23 cellular contexts compared by ENCODE assay signal in genomic region chr10:25014579-25014978, GRCh38. TPM values are rescaled to one million over a fixed set of nuclear protein-coding genes. Genes with fewer than 3 reads are reported as not detected.
DNase-seq lines count a peak whose midpoint lies in the region; ATAC-seq and TF ChIP-seq lines count a peak whose summit lies in the region.
"Had no signal": no experiment of that assay in that cellular context is flagged by ENCODE, and none has a peak within 500 bp of the region (broad histone marks: within the 10 kb centered on the region; RNA-seq: fewer than 3 reads in every experiment).

No MANE protein-coding gene starts in this region.

- CTCF ChIA-PET in CD4-positive, alpha-beta T cell (lab: Charles Lee) = no interaction called here

- ATAC-seq in CD4-positive, alpha-beta T cell (ENCODE audit: poor library complexity) = no peak
- no peak for ATAC-seq in central memory CD8-positive, alpha-beta T cell (replicated peaks; ENCODE audit: extremely low read depth, poor library complexity, severe bottlenecking)
- no peak for ATAC-seq in HG03045 (IDR thresholded peaks at IDR 0.05; ENCODE audit: unreplicated experiment)
- ATAC-seq in GM21526 (IDR thresholded peaks at IDR 0.05; ENCODE audit: low FRiP score, unreplicated experiment) = no peak
- ATAC-seq: HCT116, PC-3 had no signal

- H3K4me3 ChIP-seq in SK-N-MC (peak overlapping the region; percentile 82), neural cell (ENCODE audit: low read length) (peak overlapping the region; percentile 82)

- H3K9me3 ChIP-seq in CD4-positive, alpha-beta T cell (ENCODE audit: control insufficient read depth, low read length) = no peaks in the 10 kb centered on the region
- H3K9me3 ChIP-seq in SK-N-MC (ENCODE audit: low read depth, low read length) = no peaks in the 10 kb centered on the region
- H3K9me3 ChIP-seq in neural cell (ENCODE audit: low read length) = no peaks in the 10 kb centered on the region
- H3K9me3 ChIP-seq: BE2C had no signal

- H3F3A ChIP-seq in neural cell (ENCODE audit: insufficient read depth, low read length, poor library complexity, severe bottlenecking) = peaks cover 5% of the 10 kb centered on the region

- peak overlapping the region; percentile 85 for H3K4me2 ChIP-seq in neural cell (ENCODE audit: low read length)

- H3K27me3 ChIP-seq in CD4-positive, alpha-beta T cell (ENCODE audit: control insufficient read depth, insufficient read depth, low read length) = no peaks in the 10 kb centered on the region
- no peaks in the 10 kb centered on the region for H3K27me3 ChIP-seq in neural cell (ENCODE audit: insufficient read depth, low read depth, low read length)
- H3K27me3 ChIP-seq: BE2C had no signal

- H2AFZ ChIP-seq in neural cell (ENCODE audit: low read depth, low read length) = no peak overlapping the region

- DNase-seq in CD4-positive, alpha-beta T cell = no peak
- DNase-seq in SK-N-MC (ENCODE audit: low read depth, low spot score) = no peak
- DNase-seq in central memory CD8-positive, alpha-beta T cell (ENCODE audit: low spot score in 2 of 2) = no peak
- no peak for DNase-seq in activated CD4-positive, alpha-beta T cell treated with anti-CD3 and anti-CD28 coated beads, Interleukin-2, amount 50 U/mL, for 1 hour
- DNase-seq in osteocyte (ENCODE audit: extremely low spot score, unreplicated experiment) = no peak
- DNase-seq: 8988T, ACHN, BE2C, COR-L47, KBM-7, NCI-H1105, NCI-H1436 treated with DMSO at 0.1 percent for 48 hours, NCI-H187 treated with DMSO at 0.1 percent for 48 hours, NCI-H524 treated with DMSO at 0.1 percent for 48 hours, NCI-H774, PC-3 had no signal

- peaks cover 27% of the 10 kb centered on the region for H3K4me1 Mint-ChIP-seq in CD4-positive, alpha-beta T cell (ENCODE audit: low read depth)
- peaks cover 23% of the 10 kb centered on the region for H3K4me1 Mint-ChIP-seq in central memory CD8-positive, alpha-beta T cell
- peaks cover 17% of the 10 kb centered on the region for H3K4me1 Mint-ChIP-seq in osteocyte (ENCODE audit: unreplicated experiment)

- no peak for TF ChIP-seq EP300 in neural cell (conservative IDR thresholded peaks at IDR 0.05; ENCODE audit: poor library complexity, severe bottlenecking)

- H3K27ac ChIP-seq in CD4-positive, alpha-beta T cell (ENCODE audit: low read depth, low read length) = no peak overlapping the region
- peak overlapping the region; percentile 84 for H3K27ac ChIP-seq in SK-N-MC
- no peak overlapping the region for H3K27ac ChIP-seq in neural cell (ENCODE audit: low read length)

- H3K27me3 Mint-ChIP-seq in CD4-positive, alpha-beta T cell = no peaks in the 10 kb centered on the region
- no peaks in the 10 kb centered on the region for H3K27me3 Mint-ChIP-seq in central memory CD8-positive, alpha-beta T cell
- no peaks in the 10 kb centered on the region for H3K27me3 Mint-ChIP-seq in osteocyte (ENCODE audit: unreplicated experiment)

- H4K20me1 ChIP-seq in neural cell (ENCODE audit: insufficient read depth) = no peaks in the 10 kb centered on the region

- H3K36me3 Mint-ChIP-seq in CD4-positive, alpha-beta T cell (ENCODE audit: low read depth) = peaks cover 9% of the 10 kb centered on the region
- H3K36me3 Mint-ChIP-seq in central memory CD8-positive, alpha-beta T cell (ENCODE audit: insufficient read depth) = peaks cover 17% of the 10 kb centered on the region
- no peaks in the 10 kb centered on the region for H3K36me3 Mint-ChIP-seq in osteocyte (ENCODE audit: unreplicated experiment)
- H3K36me3 Mint-ChIP-seq: CD14-positive monocyte had no signal

- no peak overlapping the region for H3K9ac ChIP-seq in SK-N-MC (ENCODE audit: insufficient read length)
- H3K9ac ChIP-seq in neural cell (ENCODE audit: low read length) = no peak overlapping the region

- H3K9me2 ChIP-seq in neural cell (ENCODE audit: insufficient read depth, low read length) = no peaks in the 10 kb centered on the region

- peaks cover 5% of the 10 kb centered on the region for H3K79me2 ChIP-seq in neural cell (replicated peaks; ENCODE audit: insufficient read depth, low read length)

- H3K27ac Mint-ChIP-seq in CD4-positive, alpha-beta T cell = no peak overlapping the region
- H3K27ac Mint-ChIP-seq in central memory CD8-positive, alpha-beta T cell (ENCODE audit: low read depth) = peak overlapping the region; percentile 32
- H3K27ac Mint-ChIP-seq in osteocyte (ENCODE audit: unreplicated experiment) = no peak overlapping the region
- H3K27ac Mint-ChIP-seq: CD14-positive monocyte had no signal

- POLR2A ChIA-PET in CD4-positive, alpha-beta T cell (lab: Charles Lee) = no interaction called here

- H3K36me3 ChIP-seq in SK-N-MC (ENCODE audit: insufficient read depth, low read length) (no peaks in the 10 kb centered on the region), neural cell (ENCODE audit: insufficient read depth, low read length) (no peaks in the 10 kb centered on the region)
- H3K36me3 ChIP-seq: BE2C had no signal

- no peak for TF ChIP-seq CTCF in CD4-positive, alpha-beta T cell (IDR thresholded peaks at IDR 0.05)
- no peak for TF ChIP-seq CTCF in neural cell (IDR thresholded peaks at IDR 0.05; ENCODE audit: poor library complexity, severe bottlenecking)
- no peak for TF ChIP-seq CTCF in osteocyte (IDR thresholded peaks at IDR 0.05)

- H3K9me3 Mint-ChIP-seq in CD4-positive, alpha-beta T cell = no peaks in the 10 kb centered on the region
- no peaks in the 10 kb centered on the region for H3K9me3 Mint-ChIP-seq in central memory CD8-positive, alpha-beta T cell
- no peaks in the 10 kb centered on the region for H3K9me3 Mint-ChIP-seq in osteocyte (ENCODE audit: unreplicated experiment)

- intact Hi-C loops in CD4-positive, alpha-beta T cell (cut with DNase I, micrococcal nuclease) = loop anchor here (5.0 to 10.0 kb wide), 4 partner anchors 127 to 1580 kb away; partner anchors contain the start of gene OTUD1 (in 1 of the 2)

- peak overlapping the region; percentile 9 for H3K4me3 Mint-ChIP-seq in CD4-positive, alpha-beta T cell
- no peak overlapping the region for H3K4me3 Mint-ChIP-seq in central memory CD8-positive, alpha-beta T cell
- H3K4me3 Mint-ChIP-seq in osteocyte (ENCODE audit: unreplicated experiment) = no peak overlapping the region
- H3K4me3 Mint-ChIP-seq: CD14-positive monocyte had no signal

- TF ChIP-seq RAD21 in neural cell (conservative IDR thresholded peaks at IDR 0.05) = no peak

TF ChIP-seq in neural cell, 6 proteins besides CTCF, POLR2A, EP300 and RAD21:
- TF ChIP-seq EZH2 (IDR thresholded peaks at IDR 0.05; ENCODE audit: borderline replicate concordance, insufficient read depth, low read length, poor library complexity, severe bottlenecking) = no peak
- no peak for TF ChIP-seq REST (IDR thresholded peaks at IDR 0.05; ENCODE audit: borderline replicate concordance)

RNA-seq across cellular contexts. Expression of gene ENKUR, which starts 1.4 kb away (rescaled TPM):
- total RNA-seq in CD4-positive, alpha-beta T cell = not detected
- 1.5 and 2.6 TPM in 2 replicates for polyA plus RNA-seq in neural cell
- 2.2 and 5.0 TPM in 2 replicates for polyA minus RNA-seq in neural cell
- total RNA-seq in osteocyte = 0.62 and 1.6 TPM in 2 replicates
- total RNA-seq: H4, LHCN-M2, PC-3 had no signal

RNA-seq across cellular contexts. Expression of gene THNSL1, which starts 1.8 kb away (rescaled TPM):
- under 1 TPM; 0.31 to 0.52 TPM for total RNA-seq in CD4-positive, alpha-beta T cell
- polyA plus RNA-seq in neural cell = 2.8 and 5.1 TPM in 2 replicates
- 9.6 and 11.2 TPM in 2 replicates for polyA minus RNA-seq in neural cell
- 4.4 and 5.0 TPM in 2 replicates for total RNA-seq in osteocyte
